In the genomic region with DNA sequence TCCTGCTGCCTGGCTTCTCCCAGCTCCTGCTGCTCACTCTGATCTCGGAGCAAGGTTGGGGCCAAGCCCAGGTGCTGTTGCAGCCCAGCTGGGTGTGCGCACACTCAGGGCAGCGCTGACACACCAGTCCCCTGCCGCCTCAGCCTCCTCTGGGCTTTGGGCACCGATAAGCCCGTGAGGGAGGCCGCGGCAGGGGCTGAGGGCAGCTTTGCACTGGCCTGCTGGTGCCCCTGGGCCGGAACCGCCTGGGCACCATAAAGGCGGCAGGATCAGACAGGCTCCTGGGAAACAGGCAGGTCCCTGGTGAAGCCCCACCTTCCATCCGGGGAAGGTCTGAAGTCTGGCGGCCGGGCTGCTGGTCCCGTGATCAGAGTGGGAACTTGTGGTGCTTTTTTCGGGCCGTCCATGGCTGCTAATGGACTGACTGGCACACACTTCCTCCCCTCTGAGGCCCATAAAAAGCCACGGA, we compare ENCODE assay signal across 1 cellular context.
TF ChIP-seq lines count a peak whose summit lies in the region.

No MANE protein-coding gene starts in this region.

TF ChIP-seq in GM12878, 131 proteins besides CTCF, POLR2A, EP300 and RAD21:
- TF ChIP-seq BHLHE40 (IDR thresholded peaks at IDR 0.05; ENCODE audit: borderline replicate concordance in 1 of 2, low read depth in 2 of 2, low read length in 1 of 2): peak in 1 of 2 experiments; percentile 49; a peak in 1 of 4 replicates
- TF ChIP-seq ZZZ3 (IDR thresholded peaks at IDR 0.05; ENCODE audit: control insufficient read depth, insufficient read length, low read depth): no peak
- TF ChIP-seq RCOR1 (conservative IDR thresholded peaks at IDR 0.05; ENCODE audit: low read depth, low read length): no peak
- peak; percentile 71 for TF ChIP-seq SUZ12 (IDR thresholded peaks at IDR 0.05; ENCODE audit: unreplicated experiment)
- TF ChIP-seq, protein P1, sequence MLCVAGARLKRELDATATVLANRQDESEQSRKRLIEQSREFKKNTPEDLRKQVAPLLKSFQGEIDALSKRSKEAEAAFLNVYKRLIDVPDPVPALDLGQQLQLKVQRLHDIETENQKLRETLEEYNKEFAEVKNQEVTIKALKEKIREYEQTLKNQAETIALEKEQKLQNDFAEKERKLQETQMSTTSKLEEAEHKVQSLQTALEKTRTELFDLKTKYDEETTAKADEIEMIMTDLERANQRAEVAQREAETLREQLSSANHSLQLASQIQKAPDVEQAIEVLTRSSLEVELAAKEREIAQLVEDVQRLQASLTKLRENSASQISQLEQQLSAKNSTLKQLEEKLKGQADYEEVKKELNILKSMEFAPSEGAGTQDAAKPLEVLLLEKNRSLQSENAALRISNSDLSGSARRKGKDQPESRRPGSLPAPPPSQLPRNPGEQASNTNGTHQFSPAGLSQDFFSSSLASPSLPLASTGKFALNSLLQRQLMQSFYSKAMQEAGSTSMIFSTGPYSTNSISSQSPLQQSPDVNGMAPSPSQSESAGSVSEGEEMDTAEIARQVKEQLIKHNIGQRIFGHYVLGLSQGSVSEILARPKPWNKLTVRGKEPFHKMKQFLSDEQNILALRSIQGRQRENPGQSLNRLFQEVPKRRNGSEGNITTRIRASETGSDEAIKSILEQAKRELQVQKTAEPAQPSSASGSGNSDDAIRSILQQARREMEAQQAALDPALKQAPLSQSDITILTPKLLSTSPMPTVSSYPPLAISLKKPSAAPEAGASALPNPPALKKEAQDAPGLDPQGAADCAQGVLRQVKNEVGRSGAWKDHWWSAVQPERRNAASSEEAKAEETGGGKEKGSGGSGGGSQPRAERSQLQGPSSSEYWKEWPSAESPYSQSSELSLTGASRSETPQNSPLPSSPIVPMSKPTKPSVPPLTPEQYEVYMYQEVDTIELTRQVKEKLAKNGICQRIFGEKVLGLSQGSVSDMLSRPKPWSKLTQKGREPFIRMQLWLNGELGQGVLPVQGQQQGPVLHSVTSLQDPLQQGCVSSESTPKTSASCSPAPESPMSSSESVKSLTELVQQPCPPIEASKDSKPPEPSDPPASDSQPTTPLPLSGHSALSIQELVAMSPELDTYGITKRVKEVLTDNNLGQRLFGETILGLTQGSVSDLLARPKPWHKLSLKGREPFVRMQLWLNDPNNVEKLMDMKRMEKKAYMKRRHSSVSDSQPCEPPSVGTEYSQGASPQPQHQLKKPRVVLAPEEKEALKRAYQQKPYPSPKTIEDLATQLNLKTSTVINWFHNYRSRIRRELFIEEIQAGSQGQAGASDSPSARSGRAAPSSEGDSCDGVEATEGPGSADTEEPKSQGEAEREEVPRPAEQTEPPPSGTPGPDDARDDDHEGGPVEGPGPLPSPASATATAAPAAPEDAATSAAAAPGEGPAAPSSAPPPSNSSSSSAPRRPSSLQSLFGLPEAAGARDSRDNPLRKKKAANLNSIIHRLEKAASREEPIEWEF (IDR thresholded peaks at IDR 0.05; ENCODE audit: insufficient replicate concordance, low read depth, low read length): no peak
- TF ChIP-seq, protein P2, sequence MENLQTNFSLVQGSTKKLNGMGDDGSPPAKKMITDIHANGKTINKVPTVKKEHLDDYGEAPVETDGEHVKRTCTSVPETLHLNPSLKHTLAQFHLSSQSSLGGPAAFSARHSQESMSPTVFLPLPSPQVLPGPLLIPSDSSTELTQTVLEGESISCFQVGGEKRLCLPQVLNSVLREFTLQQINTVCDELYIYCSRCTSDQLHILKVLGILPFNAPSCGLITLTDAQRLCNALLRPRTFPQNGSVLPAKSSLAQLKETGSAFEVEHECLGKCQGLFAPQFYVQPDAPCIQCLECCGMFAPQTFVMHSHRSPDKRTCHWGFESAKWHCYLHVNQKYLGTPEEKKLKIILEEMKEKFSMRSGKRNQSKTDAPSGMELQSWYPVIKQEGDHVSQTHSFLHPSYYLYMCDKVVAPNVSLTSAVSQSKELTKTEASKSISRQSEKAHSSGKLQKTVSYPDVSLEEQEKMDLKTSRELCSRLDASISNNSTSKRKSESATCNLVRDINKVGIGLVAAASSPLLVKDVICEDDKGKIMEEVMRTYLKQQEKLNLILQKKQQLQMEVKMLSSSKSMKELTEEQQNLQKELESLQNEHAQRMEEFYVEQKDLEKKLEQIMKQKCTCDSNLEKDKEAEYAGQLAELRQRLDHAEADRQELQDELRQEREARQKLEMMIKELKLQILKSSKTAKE (IDR thresholded peaks at IDR 0.05; ENCODE audit: low read depth, poor library complexity, severe bottlenecking): no peak
TF ChIP-seq in GM12878: peak in this region for 2.
